Comparison of ENCODE assay signal across 8 cellular contexts in genomic region chr1:88608139-88608943, GRCh38.
DNase-seq lines count a peak whose midpoint lies in the region; ATAC-seq, FAIRE-seq and TF ChIP-seq lines count a peak whose summit lies in the region.

No MANE protein-coding gene starts in this region.

- H3K27ac ChIP-seq in K562 (ENCODE audit: extremely low read depth, low read depth, low read length): no peak overlapping the region

- no peaks in the 10 kb centered on the region for H3K4me1 Mint-ChIP-seq in activated CD4-positive, alpha-beta T cell treated with anti-CD3 and anti-CD28 coated beads, Interleukin-2, amount 10 ng/mL, durations not matched to agents 7 days and 5 days
- peaks cover 0 to 5% (median 0%) of the 10 kb centered on the region in 4 donors for H3K4me1 Mint-ChIP-seq in naive thymus-derived CD8-positive, alpha-beta T cell

- no peak overlapping the region for H3K9ac ChIP-seq in K562 (ENCODE audit: insufficient read depth in 1 of 2, low read depth in 2 of 2, low read length in 2 of 2)

- H3K79me2 ChIP-seq in K562 (ENCODE audit: control insufficient read depth, insufficient read depth, low read length): no peaks in the 10 kb centered on the region

- peak overlapping the region; percentile 35; the same call in 1 of the 2 replicates for H2AFZ ChIP-seq in K562 (ENCODE audit: low read depth, low read length)

- H3K27me3 Mint-ChIP-seq in activated CD4-positive, alpha-beta T cell treated with anti-CD3 and anti-CD28 coated beads, Interleukin-2, amount 10 ng/mL, durations not matched to agents 7 days and 5 days: peaks cover 5% of the 10 kb centered on the region
- peaks cover 0 to 1% (median 0%) of the 10 kb centered on the region in 5 donors for H3K27me3 Mint-ChIP-seq in naive thymus-derived CD8-positive, alpha-beta T cell

- no peaks in the 10 kb centered on the region for H3K9me3 ChIP-seq in K562 (replicated peaks; ENCODE audit: control insufficient read depth, insufficient read depth, low read depth, low read length)

- H3K4me2 ChIP-seq in K562 (ENCODE audit: insufficient read depth, low read length): no peak overlapping the region

- no peak overlapping the region for H3K4me3 ChIP-seq in K562

- in situ Hi-C loops in K562 (cut with MboI): no loop called here

- 3% methylated on average over 11 of the region's 11 CpGs for WGBS in K562 (ENCODE audit: insufficient coverage, low coverage, missing lambda C conversion rate)

- TF ChIP-seq EP300 in K562 (IDR thresholded peaks at IDR 0.05; ENCODE audit: low read length): no peak

- H3K9me1 ChIP-seq in K562 (ENCODE audit: control insufficient read depth, insufficient read depth, low read length): no peaks in the 10 kb centered on the region

- no peak overlapping the region for H3K27ac Mint-ChIP-seq in activated CD4-positive, alpha-beta T cell treated with anti-CD3 and anti-CD28 coated beads, Interleukin-2, amount 10 ng/mL, durations not matched to agents 7 days and 5 days
- H3K27ac Mint-ChIP-seq in naive thymus-derived CD8-positive, alpha-beta T cell: no peak overlapping the region

- H3K9me3 Mint-ChIP-seq in activated CD4-positive, alpha-beta T cell treated with anti-CD3 and anti-CD28 coated beads, Interleukin-2, amount 10 ng/mL, durations not matched to agents 7 days and 5 days: no peaks in the 10 kb centered on the region
- H3K9me3 Mint-ChIP-seq in naive thymus-derived CD8-positive, alpha-beta T cell: no peaks in the 10 kb centered on the region

- ATAC-seq in HG02610 (IDR thresholded peaks at IDR 0.05; ENCODE audit: unreplicated experiment): peak; percentile 64
- peak; percentile 88 for ATAC-seq in K562
- ATAC-seq in naive thymus-derived CD8-positive, alpha-beta T cell: peak; percentile 52 to 53

- H3K4me1 ChIP-seq in K562 (replicated peaks in 1 of 2; ENCODE audit: control insufficient read depth in 2 of 2, insufficient read depth in 2 of 2, low read length in 2 of 2): no peaks in the 10 kb centered on the region

- FAIRE-seq in K562 (lab: Jason Lieb, UNC): peak; percentile 86

- peak; percentile 52 to 62 for TF ChIP-seq RAD21 in K562 (CRISPR knock-in tag; conservative IDR thresholded peaks at IDR 0.05 in 1 of 2, IDR thresholded peaks at IDR 0.05 in 1 of 2)

- no peaks in the 10 kb centered on the region for H4K20me1 ChIP-seq in K562 (replicated peaks; ENCODE audit: control insufficient read depth, insufficient read depth, low read length)

- CTCF ChIA-PET in activated CD4-positive, alpha-beta T cell treated with anti-CD3 and anti-CD28 coated beads, Interleukin-2, amount 10 ng/mL, durations not matched to agents 7 days and 5 days (lab: Charles Lee): interaction anchor here (0.6 kb wide), 1 partner anchor 103 kb away, joined by 3 read pairs; no protein-coding TSS in a partner anchor
- CTCF ChIA-PET in K562 (lab: Yijun Ruan, JAX; ENCODE audit: low intra/inter-chr PET ratio): interaction anchor here (0.6 to 0.7 kb wide), 2 partner anchors 309 to 1186 kb away, joined by 3 read pairs; no protein-coding TSS in a partner anchor

- no peak overlapping the region for H3K4me3 Mint-ChIP-seq in activated CD4-positive, alpha-beta T cell treated with anti-CD3 and anti-CD28 coated beads, Interleukin-2, amount 10 ng/mL, durations not matched to agents 7 days and 5 days
- H3K4me3 Mint-ChIP-seq in naive thymus-derived CD8-positive, alpha-beta T cell: no peak overlapping the region

- H3K27me3 ChIP-seq in K562 (ENCODE audit: control insufficient read depth in 2 of 2, insufficient read depth in 2 of 2, low read length in 2 of 2): no peaks in the 10 kb centered on the region

- TF ChIP-seq CTCF in K562 (IDR thresholded peaks at IDR 0.05 in 2 of 3, conservative IDR thresholded peaks at IDR 0.05 in 1 of 3; ENCODE audit: insufficient read depth in 2 of 3, low read depth in 1 of 3, low read length in 3 of 3): peak; percentile 36 to 70 (median 59); a peak in 5 of 6 replicates

- DNase-seq in activated CD4-positive, alpha-beta T cell treated with anti-CD3 and anti-CD28 coated beads, Interleukin-2, amount 10 ng/mL, durations not matched to agents 7 days and 5 days: peak; percentile 13
- DNase-seq in activated CD4-positive, alpha-beta T cell treated with anti-CD3 and anti-CD28 coated beads, Interleukin-2, amount 50 U/mL, for 4 hours: no peak
- peak; percentile 41 for DNase-seq in NCI-H2227 (lab: John Stamatoyannopoulos, UW; ENCODE audit: unreplicated experiment)
- DNase-seq in K562 (ENCODE audit: extremely low read depth in 1 of 4, low spot score in 3 of 4): peak; percentile 21 to 52 (median 30)
- peak in 3 of 10 donors; percentile 12 to 27 (median 14) for DNase-seq in naive thymus-derived CD8-positive, alpha-beta T cell
- DNase-seq in posterior cingulate gyrus: no peak
- no peak for DNase-seq in GM19240 (ENCODE audit: insufficient read length, low spot score)

- TF ChIP-seq POLR2A in K562 (conservative IDR thresholded peaks at IDR 0.05): no peak

- H3K36me3 ChIP-seq in K562 (ENCODE audit: control insufficient read depth, insufficient read depth, low read length): no peaks in the 10 kb centered on the region

- no TSS peak for BruUV-seq in K562 (replicated peaks; lab: Mats Ljungman, UMichigan)

- intact Hi-C loops in K562 (cut with micrococcal nuclease): loop anchor here (1.0 kb wide), 1 partner anchor 269 kb away; no protein-coding TSS in a partner anchor
- intact Hi-C loops in posterior cingulate gyrus (cut with DNase I): no loop called here

- POLR2A ChIA-PET in activated CD4-positive, alpha-beta T cell treated with anti-CD3 and anti-CD28 coated beads, Interleukin-2, amount 10 ng/mL, durations not matched to agents 7 days and 5 days (lab: Charles Lee): no interaction called here
- POLR2A ChIA-PET in K562 (lab: Yijun Ruan, JAX): no interaction called here
- POLR2A ChIA-PET in naive thymus-derived CD8-positive, alpha-beta T cell (lab: Charles Lee): no interaction called here

- no peaks in the 10 kb centered on the region for H3K36me3 Mint-ChIP-seq in activated CD4-positive, alpha-beta T cell treated with anti-CD3 and anti-CD28 coated beads, Interleukin-2, amount 10 ng/mL, durations not matched to agents 7 days and 5 days (ENCODE audit: low read depth)
- H3K36me3 Mint-ChIP-seq in naive thymus-derived CD8-positive, alpha-beta T cell: no peaks in the 10 kb centered on the region

TF ChIP-seq in K562, 482 proteins besides CTCF, POLR2A, EP300 and RAD21:
- TF ChIP-seq ZNF239 (CRISPR knock-in tag; IDR thresholded peaks at IDR 0.05): no peak
- TF ChIP-seq IRF9 (tag; IDR thresholded peaks at IDR 0.05): no peak
- no peak for TF ChIP-seq ZNF766 (CRISPR knock-in tag; conservative IDR thresholded peaks at IDR 0.05)
- peak; percentile 34; the same call in 1 of the 2 replicates for TF ChIP-seq DEAF1 (CRISPR knock-in tag; IDR thresholded peaks at IDR 0.05)
- no peak for TF ChIP-seq BMI1 (IDR thresholded peaks at IDR 0.05; ENCODE audit: low read length)
- no peak for TF ChIP-seq YBX1 (IDR thresholded peaks at IDR 0.05)
- TF ChIP-seq CBX8 (IDR thresholded peaks at IDR 0.05; ENCODE audit: borderline replicate concordance, extremely low read depth, low read depth, low read length, poor library complexity, severe bottlenecking): no peak
- no peak for TF ChIP-seq PHF21A (IDR thresholded peaks at IDR 0.05; ENCODE audit: borderline replicate concordance, low read depth)
- no peak for TF ChIP-seq ZNF79 (CRISPR knock-in tag; IDR thresholded peaks at IDR 0.05; ENCODE audit: low read depth)
- 0 out of 2 replicates have a peak, but pooled peaks have one; percentile 37 for TF ChIP-seq SMC3 (conservative IDR thresholded peaks at IDR 0.05; ENCODE audit: insufficient read depth, low read depth, low read length)
- TF ChIP-seq MYNN (IDR thresholded peaks at IDR 0.05): no peak
- no peak for TF ChIP-seq MYNN (CRISPR knock-in tag; IDR thresholded peaks at IDR 0.05)
- TF ChIP-seq, protein P1, sequence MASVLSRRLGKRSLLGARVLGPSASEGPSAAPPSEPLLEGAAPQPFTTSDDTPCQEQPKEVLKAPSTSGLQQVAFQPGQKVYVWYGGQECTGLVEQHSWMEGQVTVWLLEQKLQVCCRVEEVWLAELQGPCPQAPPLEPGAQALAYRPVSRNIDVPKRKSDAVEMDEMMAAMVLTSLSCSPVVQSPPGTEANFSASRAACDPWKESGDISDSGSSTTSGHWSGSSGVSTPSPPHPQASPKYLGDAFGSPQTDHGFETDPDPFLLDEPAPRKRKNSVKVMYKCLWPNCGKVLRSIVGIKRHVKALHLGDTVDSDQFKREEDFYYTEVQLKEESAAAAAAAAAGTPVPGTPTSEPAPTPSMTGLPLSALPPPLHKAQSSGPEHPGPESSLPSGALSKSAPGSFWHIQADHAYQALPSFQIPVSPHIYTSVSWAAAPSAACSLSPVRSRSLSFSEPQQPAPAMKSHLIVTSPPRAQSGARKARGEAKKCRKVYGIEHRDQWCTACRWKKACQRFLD (CRISPR knock-in tag; IDR thresholded peaks at IDR 0.05): no peak
- no peak for TF ChIP-seq ARHGAP35 (IDR thresholded peaks at IDR 0.05; ENCODE audit: partially characterized antibody)

Comparison
In these comparisons a context has a peak if more than half of its experiments do, and no peak if none do; other contexts are left out.
1. DNase-seq: peak in activated CD4-positive, alpha-beta T cell treated with anti-CD3 and anti-CD28 coated beads, Interleukin-2, amount 10 ng/mL, durations not matched to agents 7 days and 5 days (single experiment), NCI-H2227 (single experiment) and K562 (4 of 4); none in activated CD4-positive, alpha-beta T cell treated with anti-CD3 and anti-CD28 coated beads, Interleukin-2, amount 50 U/mL, for 4 hours (0 of 2), posterior cingulate gyrus (0 of 10) and GM19240 (single experiment).
2. Peak in every context shown above with its lines, with median percentiles within 50 percentile points of each other: ATAC-seq.